In the genomic region with DNA sequence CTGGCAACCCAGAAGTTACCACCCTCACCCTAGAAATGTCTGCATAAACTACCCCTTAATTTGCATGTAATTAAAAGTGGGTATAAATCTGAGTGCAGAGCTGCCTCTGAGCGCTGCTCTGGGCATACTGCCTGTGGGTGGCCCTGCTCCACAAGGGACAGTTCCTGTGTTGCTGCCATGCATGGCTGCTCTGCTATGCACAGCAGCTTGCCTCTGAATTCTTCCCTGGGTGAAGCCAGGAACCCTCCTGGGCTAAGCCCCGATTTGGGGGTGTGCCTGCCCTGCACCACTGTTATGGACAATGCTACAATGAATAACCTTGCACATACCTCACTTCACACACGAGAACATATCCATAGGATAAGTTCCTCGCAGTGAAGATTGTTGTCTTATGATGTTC, we compare ENCODE assay signal across 22 cellular contexts. TPM values are rescaled to one million over a fixed set of nuclear protein-coding genes. Genes with fewer than 3 reads are reported as not detected.
"Had no signal": no experiment of that assay in that cellular context is flagged by ENCODE, and none has a peak within 500 bp of the region (broad histone marks: within the 10 kb centered on the region; RNA-seq: fewer than 3 reads in every experiment).

No MANE protein-coding gene starts in this region.

- DNase-seq: dermis blood vessel endothelial cell; effector memory CD4-positive, alpha-beta T cell; hypothalamus; immature natural killer cell; mesenchymal stem cell; midbrain; naive thymus-derived CD4-positive, alpha-beta T cell; right lobe of liver; stimulated activated CD4-positive, alpha-beta T cell treated with anti-CD3 and anti-CD28 coated beads, Interleukin-12 subunit alpha, Interleukin-12 subunit beta, amount 100 ng/mL, for 4 hours; stimulated activated CD4-positive, alpha-beta T cell treated with anti-CD3 and anti-CD28 coated beads, Interleukin-1b, Interleukin-23, amount 100 ng/mL, for 48 hours; stimulated activated CD4-positive, alpha-beta T cell treated with anti-CD3 and anti-CD28 coated beads, Interleukin-4, amount 100 ng/mL, for 1 hour; stimulated activated CD8-positive, alpha-beta memory T cell treated with anti-CD3 and anti-CD28 coated beads, Interleukin-4, amount 100 ng/mL, for 48 hours; stimulated activated naive CD4-positive, alpha-beta T cell treated with Interleukin-2 at 50 U/mL for 16 hours; stomach; trophoblast cell had no signal

- FAIRE-seq: endometrium, frontal cortex, keratinocyte had no signal

- H3K4me3 Mint-ChIP-seq: immature natural killer cell; naive thymus-derived CD4-positive, alpha-beta T cell; nephron; neural progenitor cell had no signal

- H3K36me3 Mint-ChIP-seq: neural progenitor cell had no signal

- H3K27ac Mint-ChIP-seq: immature natural killer cell; naive thymus-derived CD4-positive, alpha-beta T cell; nephron; neural progenitor cell had no signal

- H3K4me1 Mint-ChIP-seq: immature natural killer cell, neural progenitor cell had no signal

- ATAC-seq: left lobe of liver; naive thymus-derived CD4-positive, alpha-beta T cell; right lobe of liver had no signal

RNA-seq across cellular contexts. Expression of gene GPR132, which starts 35.7 kb away (rescaled TPM):
- total RNA-seq: fibroblast of villous mesenchyme had no signal
- polyA plus RNA-seq: keratinocyte had no signal
